ENCODE assay signal across 8 cellular contexts in the genomic region with DNA sequence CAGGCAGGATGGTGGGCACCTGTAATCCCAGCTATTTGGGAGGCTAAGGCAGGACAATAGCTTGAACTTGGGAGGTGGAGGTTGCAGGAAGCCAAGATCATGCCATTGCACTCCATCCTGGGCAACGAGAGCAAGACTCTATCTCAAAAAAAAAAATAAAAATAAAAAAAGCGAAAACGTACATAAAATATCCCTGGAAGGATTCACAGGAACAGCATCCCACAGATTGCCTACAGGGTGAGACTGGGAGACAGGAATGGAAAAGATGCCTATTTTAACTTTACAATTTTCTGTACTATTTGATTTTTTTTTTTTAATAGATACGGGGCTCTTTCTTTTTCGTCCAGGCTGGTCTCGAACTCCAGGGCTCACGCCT. TPM values are rescaled to one million over a fixed set of nuclear protein-coding genes. Genes with fewer than 3 reads are reported as not detected.
DNase-seq lines count a peak whose midpoint lies in the region; ATAC-seq and TF ChIP-seq lines count a peak whose summit lies in the region.

No MANE protein-coding gene starts in this region.

- H3K14ac ChIP-seq in trophoblast cell (ENCODE audit: low read length): no peak overlapping the region

- H3K27ac ChIP-seq in Peyer's patch: peak overlapping the region in 2 of 4 donors; percentile 76 to 81
- H3K27ac ChIP-seq in esophagus (ENCODE audit: low read depth in 2 of 2, low read length in 1 of 2): no peak overlapping the region
- no peak overlapping the region for H3K27ac ChIP-seq in trophoblast cell (ENCODE audit: low read depth, low read length)

- H2AFZ ChIP-seq in trophoblast cell (ENCODE audit: insufficient read depth, low read length, poor library complexity): peak overlapping the region; percentile 73

- TF ChIP-seq CTCF in Caco-2 (IDR thresholded peaks at IDR 0.05; ENCODE audit: insufficient read depth in 1 of 2, low read depth in 1 of 2, low read length in 1 of 2, severe bottlenecking in 1 of 2, unreplicated experiment in 1 of 2) (no peak), Peyer's patch (IDR thresholded peaks at IDR 0.05) (no peak)

- ATAC-seq in HG03457 (IDR thresholded peaks at IDR 0.05; ENCODE audit: unreplicated experiment): no peak

- peak overlapping the region; percentile 87 for H4K8ac ChIP-seq in trophoblast cell (ENCODE audit: low read depth, low read length)

- peak overlapping the region; percentile 98 for H3K4me2 ChIP-seq in trophoblast cell (ENCODE audit: low read length)

- no peak overlapping the region for H2BK12ac ChIP-seq in trophoblast cell (ENCODE audit: low read length)

- DNase-seq in Caco-2: no peak
- no peak for DNase-seq in Peyer's patch
- no peak for DNase-seq in trophoblast cell
- no peak for DNase-seq in T1000 (lab: John Stamatoyannopoulos, UW)
- no peak for DNase-seq in NCI-H2029 (lab: John Stamatoyannopoulos, UW)
- DNase-seq in NCI-H2107 treated with DMSO at 0.1 percent for 48 hours (lab: John Stamatoyannopoulos, UW; ENCODE audit: unreplicated experiment): no peak

- no peak for TF ChIP-seq POLR2A in Peyer's patch (IDR thresholded peaks at IDR 0.05)

- H3K4me1 Mint-ChIP-seq in Caco-2 (ENCODE audit: low read depth, unreplicated experiment): no peaks in the 10 kb centered on the region

- H4K12ac ChIP-seq in trophoblast cell (ENCODE audit: low read depth, low read length): no peak overlapping the region

- 34 to 37% methylated on average over 7 of the region's 7 CpGs for WGBS in esophagus, 2 donors
- WGBS in trophoblast cell (ENCODE audit: extremely low coverage, insufficient coverage, insufficient read length): no CpG with 5 or more reads among the region's 7 CpGs

- H3K4me1 ChIP-seq in Caco-2 (no peaks in the 10 kb centered on the region), Peyer's patch (peaks cover 0 to 11% (median 0%) of the 10 kb centered on the region in 4 donors), esophagus (ENCODE audit: control insufficient read depth in 2 of 2, insufficient read depth in 2 of 2, low read length in 1 of 2) (peaks cover 3 to 4% of the 10 kb centered on the region in 2 donors), trophoblast cell (ENCODE audit: control insufficient read depth in 1 of 2, insufficient read depth in 2 of 2, low read length in 2 of 2) (peaks cover 3 to 8% of the 10 kb centered on the region in 2 experiments)

- H4K91ac ChIP-seq in trophoblast cell (ENCODE audit: low read depth, low read length): no peak overlapping the region

- CTCF ChIA-PET in Caco-2 (lab: Charles Lee): interaction anchor here (1.8 kb wide), 1 partner anchor 69 kb away, joined by 6 read pairs; no protein-coding TSS in a partner anchor

- H3K4ac ChIP-seq in trophoblast cell (ENCODE audit: low read depth, low read length): no peak overlapping the region

- H3K23ac ChIP-seq in trophoblast cell (ENCODE audit: low read length): no peak overlapping the region

- H3K79me1 ChIP-seq in trophoblast cell (ENCODE audit: low read length): peaks cover 2% of the 10 kb centered on the region

- no peaks in the 10 kb centered on the region for H3K9me3 Mint-ChIP-seq in Caco-2 (ENCODE audit: unreplicated experiment)

- H3K4me3 Mint-ChIP-seq in Caco-2 (ENCODE audit: unreplicated experiment): peak overlapping the region; percentile 96

- H2BK120ac ChIP-seq in trophoblast cell (ENCODE audit: insufficient read depth, low read length, poor library complexity): no peak overlapping the region

- H2AK5ac ChIP-seq in trophoblast cell (ENCODE audit: low read length): no peak overlapping the region

- H3K36me3 Mint-ChIP-seq in Caco-2 (ENCODE audit: insufficient read depth, unreplicated experiment): no peaks in the 10 kb centered on the region

- no peak overlapping the region for H3K18ac ChIP-seq in trophoblast cell (ENCODE audit: low read length)

- H3K27me3 Mint-ChIP-seq in Caco-2 (ENCODE audit: insufficient read depth, unreplicated experiment): no peaks in the 10 kb centered on the region

- POLR2A ChIA-PET in Caco-2 (lab: Charles Lee): no interaction called here

- no peak overlapping the region for H2BK5ac ChIP-seq in trophoblast cell (ENCODE audit: low read depth, low read length, poor library complexity)

- intact Hi-C loops in Caco-2 (cut with micrococcal nuclease; ENCODE audit: unreplicated experiment): no loop called here

- H3K27me3 ChIP-seq in Caco-2 (replicated peaks; ENCODE audit: control insufficient read depth, insufficient read depth, low read length) (no peaks in the 10 kb centered on the region), Peyer's patch (no peaks in the 10 kb centered on the region), esophagus (ENCODE audit: control insufficient read depth in 1 of 2, insufficient read depth in 2 of 2, low read length in 2 of 2) (no peaks in the 10 kb centered on the region), trophoblast cell (ENCODE audit: insufficient read depth, low read length) (no peaks in the 10 kb centered on the region)

- H3K36me3 ChIP-seq in Caco-2 (ENCODE audit: control insufficient read depth, insufficient read depth, low read length) (no peaks in the 10 kb centered on the region), Peyer's patch (no peaks in the 10 kb centered on the region), esophagus (ENCODE audit: control insufficient read depth in 2 of 2, insufficient read depth in 2 of 2, low read length in 1 of 2) (no peaks in the 10 kb centered on the region), trophoblast cell (ENCODE audit: control insufficient read depth in 1 of 2, insufficient read depth in 2 of 2, low read length in 2 of 2) (no peaks in the 10 kb centered on the region)

- peak overlapping the region; percentile 92 for H3K27ac Mint-ChIP-seq in Caco-2 (ENCODE audit: unreplicated experiment)

- peaks cover 4% of the 10 kb centered on the region for H3K79me2 ChIP-seq in trophoblast cell (ENCODE audit: control insufficient read depth, insufficient read depth, low read length, poor library complexity)

- TSS peak; percentile 89 for BruUV-seq in Caco-2 (replicated peaks; lab: Mats Ljungman, UMichigan)

- H3K4me3 ChIP-seq in Caco-2 (ENCODE audit: low read depth, low read length) (peak overlapping the region; percentile 90), Peyer's patch (peak overlapping the region; percentile 60 to 88 (median 72)), esophagus (ENCODE audit: low read depth in 1 of 2, low read length in 2 of 2) (peak overlapping the region; percentile 66 to 70), trophoblast cell (ENCODE audit: low read depth, low read length) (no peak overlapping the region)

- H3K9ac ChIP-seq in trophoblast cell (ENCODE audit: low read length): no peak overlapping the region

- no peaks in the 10 kb centered on the region for H3K9me3 ChIP-seq in Caco-2
- H3K9me3 ChIP-seq in Peyer's patch: no peaks in the 10 kb centered on the region
- H3K9me3 ChIP-seq in esophagus (ENCODE audit: control insufficient read depth in 2 of 2, insufficient read depth in 1 of 2, low read depth in 1 of 2, low read length in 1 of 2): peaks cover 0 to 3% of the 10 kb centered on the region in 2 donors
- H3K9me3 ChIP-seq in trophoblast cell (ENCODE audit: insufficient read depth, low read depth, low read length): no peaks in the 10 kb centered on the region

RNA-seq across cellular contexts. Expression of gene NBPF3, which starts 0.6 kb away (rescaled TPM):
- 14.3 and 14.9 TPM in 2 replicates for total RNA-seq in Caco-2 (2022)
- 10 to 100 TPM in 2 of 4 donors, 1 to 10 TPM in 2; 4.4 to 24.8 (median 10.2) TPM for total RNA-seq in Peyer's patch
- polyA plus RNA-seq in esophagus: 1 to 10 TPM; 1.1 to 2.4 TPM
- 7.2 and 7.4 TPM in 2 replicates for polyA plus RNA-seq in trophoblast cell (2013)
